Comparison of ENCODE assay signal across 17 cellular contexts in the genomic region with DNA sequence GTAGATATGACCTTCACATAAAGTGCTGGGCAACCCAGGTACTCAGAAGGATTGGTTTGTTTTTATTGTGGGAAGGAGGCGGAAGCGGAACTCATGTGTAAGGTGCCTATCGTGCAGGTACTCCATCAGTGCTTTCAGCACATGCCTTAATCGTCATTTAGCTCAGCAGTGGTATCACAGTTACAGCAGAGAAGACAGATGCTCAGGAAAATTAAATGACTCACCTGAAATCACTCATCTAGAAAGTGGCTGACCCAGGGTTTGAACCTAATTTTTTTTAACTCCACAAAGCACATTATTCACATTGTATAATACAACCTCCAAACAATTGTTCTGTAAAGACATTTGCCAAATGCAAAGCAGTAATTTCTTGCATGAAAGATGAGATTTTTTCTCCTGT. TPM values are rescaled to one million over a fixed set of nuclear protein-coding genes. Genes with fewer than 3 reads are reported as not detected.
"Had no signal": no experiment of that assay in that cellular context is flagged by ENCODE, and none has a peak within 500 bp of the region (broad histone marks: within the 10 kb centered on the region; RNA-seq: fewer than 3 reads in every experiment).

No MANE protein-coding gene starts in this region.

- H2AFZ ChIP-seq: parathyroid adenoma had no signal

- DNase-seq: activated CD4-positive, alpha-beta T cell treated with anti-CD3 and anti-CD28 coated beads for 4 hours; activated CD8-positive, alpha-beta T cell treated with anti-CD3 and anti-CD28 coated beads, Interleukin-2, amount 10 ng/mL, durations not matched to agents 7 days and 5 days; activated naive CD4-positive, alpha-beta T cell treated with Interleukin-2 at 50 U/mL for 16 hours; activated naive CD8-positive, alpha-beta T cell treated with anti-CD3 and anti-CD28 coated beads, Interleukin-2, amount 50 U/mL, for 24 hours; central memory CD4-positive, alpha-beta T cell; effector memory CD8-positive, alpha-beta T cell; kidney; retina; T-helper 1 cell; tibial artery; WERI-Rb-1 had no signal

- H3K9ac ChIP-seq: parathyroid adenoma had no signal

- H3K27me3 ChIP-seq: tibial artery had no signal

- H3K4me1 ChIP-seq: parathyroid adenoma had no signal

- H3K79me2 ChIP-seq: parathyroid adenoma had no signal

- H3K27ac ChIP-seq: parathyroid adenoma, WERI-Rb-1 had no signal

- H3K9me3 ChIP-seq: tibial artery had no signal

- ATAC-seq: activated CD8-positive, alpha-beta T cell treated with anti-CD3 and anti-CD28 coated beads, Interleukin-2, amount 10 ng/mL, durations not matched to agents 7 days and 5 days; activated naive CD8-positive, alpha-beta T cell treated with anti-CD3 and anti-CD28 coated beads, Interleukin-2, amount 50 U/mL, for 24 hours; effector memory CD8-positive, alpha-beta T cell had no signal

- H3K4me3 ChIP-seq: tibial artery had no signal

- H3K36me3 ChIP-seq: tibial artery, WERI-Rb-1 had no signal

RNA-seq across cellular contexts. Expression of a gene that starts 2.2 kb away (rescaled TPM):
- total RNA-seq: activated CD8-positive, alpha-beta T cell treated with anti-CD3 and anti-CD28 coated beads, Interleukin-2, amount 10 ng/mL, durations not matched to agents 7 days and 5 days; activated T-helper 1 cell treated with anti-CD3 and anti-CD28 coated beads, Interleukin-12 subunit alpha, Interleukin-12 subunit beta, Interleukin-2, Interleukin-4 antibody, amounts not matched to agents 30 ng/mL and 10 ng/mL and 1 ng/mL, durations not matched to agents 14 hours and 24 hours and 36 hours; epithelial cell of proximal tubule; kidney; liver; mesenteric fat pad; skeletal muscle tissue had no signal
- polyA plus RNA-seq: liver had no signal

RNA-seq across cellular contexts. Expression of a gene that starts 25.6 kb away (rescaled TPM):
- total RNA-seq: activated CD8-positive, alpha-beta T cell treated with anti-CD3 and anti-CD28 coated beads, Interleukin-2, amount 10 ng/mL, durations not matched to agents 7 days and 5 days; activated T-helper 1 cell treated with anti-CD3 and anti-CD28 coated beads, Interleukin-12 subunit alpha, Interleukin-12 subunit beta, Interleukin-2, Interleukin-4 antibody, amounts not matched to agents 30 ng/mL and 10 ng/mL and 1 ng/mL, durations not matched to agents 14 hours and 24 hours and 36 hours; epithelial cell of proximal tubule; kidney; liver; mesenteric fat pad; skeletal muscle tissue had no signal
- polyA plus RNA-seq: liver had no signal
